9 cellular contexts compared by ENCODE assay signal in the genomic region with DNA sequence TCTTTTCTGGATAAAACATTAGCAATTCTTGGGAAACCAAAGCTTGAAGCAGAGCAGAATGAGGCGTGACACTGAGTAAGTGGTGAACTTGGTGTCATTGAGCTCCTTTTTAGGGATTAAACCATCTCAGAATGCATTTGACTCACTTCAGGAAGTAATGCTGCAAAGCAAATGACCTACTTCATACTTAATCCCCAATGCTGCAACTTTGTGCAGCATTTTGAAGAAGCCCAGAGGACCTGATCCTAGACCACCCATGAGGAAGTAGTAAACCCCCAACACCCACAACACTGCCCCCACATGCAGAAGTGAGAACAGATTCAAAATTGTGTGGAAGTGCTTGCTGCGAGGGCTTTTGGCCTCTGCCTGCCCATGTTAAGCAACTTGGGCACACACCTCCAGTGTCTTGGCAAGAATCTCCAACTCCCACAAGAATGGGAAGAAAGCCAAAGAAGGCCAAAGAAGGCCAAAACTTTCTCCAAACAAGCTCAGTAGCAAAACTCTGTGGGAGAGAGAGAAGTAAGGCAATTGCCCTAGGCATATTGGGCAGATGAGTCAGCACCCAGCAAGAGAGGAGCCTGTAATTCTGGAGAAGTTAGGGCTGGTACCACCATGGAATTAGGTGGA.
DNase-seq lines count a peak whose midpoint lies in the region; ATAC-seq and TF ChIP-seq lines count a peak whose summit lies in the region.
"Had no signal": no experiment of that assay in that cellular context is flagged by ENCODE, and none has a peak within 500 bp of the region (broad histone marks: within the 10 kb centered on the region; RNA-seq: fewer than 3 reads in every experiment).

No MANE protein-coding gene starts in this region.

- ATAC-seq in HG03457 (IDR thresholded peaks at IDR 0.05; ENCODE audit: unreplicated experiment) (no peak), GM21447 (IDR thresholded peaks at IDR 0.05; ENCODE audit: unreplicated experiment) (no peak)

- no peaks in the 10 kb centered on the region for H3K9me3 ChIP-seq in skeletal muscle satellite cell (replicated peaks; ENCODE audit: low read length)

- peak overlapping the region; percentile 9 for H3K4me2 ChIP-seq in skeletal muscle satellite cell (ENCODE audit: low read length)

- H3K36me3 ChIP-seq in skeletal muscle satellite cell (ENCODE audit: insufficient read depth, low read length), result no peaks in the 10 kb centered on the region

- peaks cover 33% of the 10 kb centered on the region for H3K27me3 ChIP-seq in skeletal muscle satellite cell (ENCODE audit: control insufficient read depth, insufficient read depth, low read length)

- no peak overlapping the region for H3K9ac ChIP-seq in skeletal muscle satellite cell (ENCODE audit: low read depth, low read length)

- CTCF ChIA-PET in GM10248 (lab: Yijun Ruan, JAX), result interaction anchor here (0.7 to 7.6 kb wide), 39 partner anchors 11 to 756 kb away, joined by 3 to 133 read pairs (median 4); no protein-coding TSS in a partner anchor

- peaks cover 10% of the 10 kb centered on the region for H3K4me1 ChIP-seq in skeletal muscle satellite cell (ENCODE audit: control insufficient read depth, insufficient read depth, low read length)

- no peak for TF ChIP-seq CTCF in GM10248 (IDR thresholded peaks at IDR 0.05; ENCODE audit: control extremely low read depth, extremely low read depth, low read depth, missing control alignments)

- POLR2A ChIA-PET in GM10248 (lab: Yijun Ruan, JAX), result no interaction called here

- H3K4me3 ChIP-seq in skeletal muscle satellite cell (ENCODE audit: low read length), result no peak overlapping the region

- peak; percentile 32 for DNase-seq in GM10248 (ENCODE audit: extremely low spot score)
- DNase-seq in NOMO-1 treated with dmso at 0.1 percent for 144 hours (lab: John Stamatoyannopoulos, UW; ENCODE audit: unreplicated experiment), result peak; percentile 61
- DNase-seq in fibroblast of gingiva (ENCODE audit: low read depth), result peak; percentile 88
- no peak for DNase-seq in NCI-H2107 treated with DMSO at 0.1 percent for 48 hours (lab: John Stamatoyannopoulos, UW; ENCODE audit: unreplicated experiment)
- no peak for DNase-seq in activated CD4-positive, alpha-beta T cell treated with anti-CD3 and anti-CD28 coated beads, Interleukin-2, amount 50 U/mL, for 1 hour
- DNase-seq: GOT3 had no signal

Comparison
In these comparisons a context has a peak if more than half of its experiments do, and no peak if none do; other contexts are left out.
1. DNase-seq: peak in GM10248 (single experiment), NOMO-1 treated with dmso at 0.1 percent for 144 hours (single experiment) and fibroblast of gingiva (single experiment); none in NCI-H2107 treated with DMSO at 0.1 percent for 48 hours (single experiment) and activated CD4-positive, alpha-beta T cell treated with anti-CD3 and anti-CD28 coated beads, Interleukin-2, amount 50 U/mL, for 1 hour (single experiment).